ENCODE assay signal across 18 cellular contexts in genomic region chr4:41420576-41420975, GRCh38.
DNase-seq lines count a peak whose midpoint lies in the region; ATAC-seq, FAIRE-seq and TF ChIP-seq lines count a peak whose summit lies in the region.
"Had no signal": no experiment of that assay in that cellular context is flagged by ENCODE, and none has a peak within 500 bp of the region (broad histone marks: within the 10 kb centered on the region; RNA-seq: fewer than 3 reads in every experiment).

No MANE protein-coding gene starts in this region.

- no peaks in the 10 kb centered on the region for H3K27me3 ChIP-seq in testis
- no peaks in the 10 kb centered on the region for H3K27me3 ChIP-seq in vagina
- H3K27me3 ChIP-seq: SJCRH30 had no signal

- no peak for FAIRE-seq in RCC 7860 (lab: Jason Lieb, UNC)

- H3K4me1 Mint-ChIP-seq in nephron progenitor cell, result peaks cover 46% of the 10 kb centered on the region
- no peaks in the 10 kb centered on the region for H3K4me1 Mint-ChIP-seq in activated naive CD8-positive, alpha-beta T cell treated with anti-CD3 and anti-CD28 coated beads, Interleukin-2, amount 50 U/mL, for 24 hours
- H3K4me1 Mint-ChIP-seq: CD8-positive, alpha-beta memory T cell; IgD-negative memory B cell had no signal

- WGBS in testis, 2 donors, result 71 to 80% methylated on average over 6 of the region's 6 CpGs

- H3K27me3 Mint-ChIP-seq in nephron progenitor cell (ENCODE audit: low read depth, poor library complexity), result no peaks in the 10 kb centered on the region
- peaks cover under 1% of the 10 kb centered on the region for H3K27me3 Mint-ChIP-seq in activated naive CD8-positive, alpha-beta T cell treated with anti-CD3 and anti-CD28 coated beads, Interleukin-2, amount 50 U/mL, for 24 hours
- H3K27me3 Mint-ChIP-seq: CD8-positive, alpha-beta memory T cell had no signal

- intact Hi-C loops in Right ventricle myocardium inferior (cut with DNase I) (no loop called here), cardiac septum (cut with DNase I) (no loop called here), testis (cut with DNase I; ENCODE audit: low total_unique reads) (no loop called here), vagina (cut with DNase I) (no loop called here)

- H3K4me3 ChIP-seq in SK-N-MC (no peak overlapping the region), testis (no peak overlapping the region), vagina (no peak overlapping the region)
- H3K4me3 ChIP-seq: PC-9, SJCRH30 had no signal

- H3K36me3 Mint-ChIP-seq in nephron progenitor cell (ENCODE audit: low read depth), result peaks cover 14% of the 10 kb centered on the region
- H3K36me3 Mint-ChIP-seq in activated naive CD8-positive, alpha-beta T cell treated with anti-CD3 and anti-CD28 coated beads, Interleukin-2, amount 50 U/mL, for 24 hours (ENCODE audit: low read depth), result no peaks in the 10 kb centered on the region
- H3K36me3 Mint-ChIP-seq: CD8-positive, alpha-beta memory T cell; IgD-negative memory B cell had no signal

- TF ChIP-seq CTCF in nephron progenitor cell (IDR thresholded peaks at IDR 0.05) (no peak), testis (IDR thresholded peaks at IDR 0.05) (no peak), vagina (IDR thresholded peaks at IDR 0.05) (no peak)

- H3K4me1 ChIP-seq in testis (no peaks in the 10 kb centered on the region), vagina (no peaks in the 10 kb centered on the region)

- H3K27ac ChIP-seq in SK-N-MC, result 0 out of 2 replicates have a peak overlapping the region, but pooled peaks have one; percentile 70
- no peak overlapping the region for H3K27ac ChIP-seq in testis
- no peak overlapping the region for H3K27ac ChIP-seq in vagina
- H3K27ac ChIP-seq: C4-2B, PC-9, SJCRH30 had no signal

- H3K27ac Mint-ChIP-seq in nephron progenitor cell, result peak overlapping the region; percentile 29
- no peak overlapping the region for H3K27ac Mint-ChIP-seq in activated naive CD8-positive, alpha-beta T cell treated with anti-CD3 and anti-CD28 coated beads, Interleukin-2, amount 50 U/mL, for 24 hours
- H3K27ac Mint-ChIP-seq: CD8-positive, alpha-beta memory T cell; IgD-negative memory B cell had no signal

- H3K9me3 Mint-ChIP-seq in nephron progenitor cell, result peaks cover under 1% of the 10 kb centered on the region
- peaks cover under 1% of the 10 kb centered on the region for H3K9me3 Mint-ChIP-seq in activated naive CD8-positive, alpha-beta T cell treated with anti-CD3 and anti-CD28 coated beads, Interleukin-2, amount 50 U/mL, for 24 hours

- H3K36me3 ChIP-seq in SK-N-MC (ENCODE audit: insufficient read depth, low read length) (no peaks in the 10 kb centered on the region), testis (ENCODE audit: low read depth, missing control alignments) (no peaks in the 10 kb centered on the region), vagina (no peaks in the 10 kb centered on the region)
- H3K36me3 ChIP-seq: SJCRH30 had no signal

- peak; percentile 59 for DNase-seq in Right ventricle myocardium inferior (ENCODE audit: missing footprints)
- no peak for DNase-seq in cardiac septum (ENCODE audit: low spot score)
- no peak for DNase-seq in SK-N-MC (ENCODE audit: low read depth, low spot score)
- no peak for DNase-seq in nephron progenitor cell
- no peak for DNase-seq in RCC 7860 (ENCODE audit: low spot score)
- DNase-seq in testis, result no peak
- no peak for DNase-seq in vagina (ENCODE audit: extremely low spot score in 2 of 2)
- no peak for DNase-seq in activated naive CD8-positive, alpha-beta T cell treated with anti-CD3 and anti-CD28 coated beads, Interleukin-2, amount 50 U/mL, for 24 hours
- DNase-seq: Calu3; CD8-positive, alpha-beta memory T cell; DMS53; H7; Karpas-422; NCI-H526 treated with DMSO at 0.1 percent for 48 hours; PC-9; SJCRH30 had no signal

- no peak for ATAC-seq in Right ventricle myocardium inferior
- ATAC-seq in activated naive CD8-positive, alpha-beta T cell treated with anti-CD3 and anti-CD28 coated beads, Interleukin-2, amount 50 U/mL, for 24 hours, result no peak

- H3K4me3 Mint-ChIP-seq in nephron progenitor cell, result no peak overlapping the region
- no peak overlapping the region for H3K4me3 Mint-ChIP-seq in activated naive CD8-positive, alpha-beta T cell treated with anti-CD3 and anti-CD28 coated beads, Interleukin-2, amount 50 U/mL, for 24 hours
- H3K4me3 Mint-ChIP-seq: CD8-positive, alpha-beta memory T cell; IgD-negative memory B cell had no signal

- H3K9me3 ChIP-seq in SK-N-MC (ENCODE audit: low read depth, low read length) (no peaks in the 10 kb centered on the region), testis (no peaks in the 10 kb centered on the region), vagina (no peaks in the 10 kb centered on the region)
- H3K9me3 ChIP-seq: SJCRH30 had no signal

- TF ChIP-seq POLR2A in testis (IDR thresholded peaks at IDR 0.05) (no peak), vagina (IDR thresholded peaks at IDR 0.05) (no peak)

- no peak overlapping the region for H3K9ac ChIP-seq in SK-N-MC (ENCODE audit: insufficient read length)
